In genomic region chrX:109281478-109282275, GRCh38 we compare ENCODE assay signal across 10 cellular contexts.
DNase-seq lines count a peak whose midpoint lies in the region; ATAC-seq and TF ChIP-seq lines count a peak whose summit lies in the region.
"Had no signal": no experiment of that assay in that cellular context is flagged by ENCODE, and none has a peak within 500 bp of the region (broad histone marks: within the 10 kb centered on the region; RNA-seq: fewer than 3 reads in every experiment).

No MANE protein-coding gene starts in this region.

- no peak for TF ChIP-seq CTCF in progenitor cell of endocrine pancreas (IDR thresholded peaks at IDR 0.05; ENCODE audit: unreplicated experiment)
- no peak for TF ChIP-seq CTCF in GM10266 (IDR thresholded peaks at IDR 0.05; ENCODE audit: control insufficient read depth, insufficient read depth, low read depth, missing control alignments)

- in situ Hi-C loops in G401 (cut with HindIII; ENCODE audit: low sequenced_read_pairs), result no loop called here

- peaks cover 7% of the 10 kb centered on the region for H3K9me3 Mint-ChIP-seq in progenitor cell of endocrine pancreas (ENCODE audit: low read depth)
- no peaks in the 10 kb centered on the region for H3K9me3 Mint-ChIP-seq in activated CD4-positive, alpha-beta T cell treated with anti-CD3 and anti-CD28 coated beads, Interleukin-2, amount 10 ng/mL, durations not matched to agents 24 days and 14 days

- intact Hi-C loops in activated CD4-positive, alpha-beta T cell treated with anti-CD3 and anti-CD28 coated beads, Interleukin-2, amount 10 ng/mL, durations not matched to agents 24 days and 14 days (cut with micrococcal nuclease), result no loop called here

- ATAC-seq in GM19351 (IDR thresholded peaks at IDR 0.05; ENCODE audit: unreplicated experiment), result peak; percentile 71
- peak; percentile 80 for ATAC-seq in HG02885 (IDR thresholded peaks at IDR 0.05; ENCODE audit: poor library complexity, unreplicated experiment)

- no peak overlapping the region for H3K4me3 Mint-ChIP-seq in progenitor cell of endocrine pancreas (ENCODE audit: low read depth)
- no peak overlapping the region for H3K4me3 Mint-ChIP-seq in activated CD4-positive, alpha-beta T cell treated with anti-CD3 and anti-CD28 coated beads, Interleukin-2, amount 10 ng/mL, durations not matched to agents 24 days and 14 days
- H3K4me3 Mint-ChIP-seq: naive B cell had no signal

- no peaks in the 10 kb centered on the region for H3K36me3 Mint-ChIP-seq in progenitor cell of endocrine pancreas (ENCODE audit: insufficient read depth)
- H3K36me3 Mint-ChIP-seq in activated CD4-positive, alpha-beta T cell treated with anti-CD3 and anti-CD28 coated beads, Interleukin-2, amount 10 ng/mL, durations not matched to agents 24 days and 14 days (ENCODE audit: low read depth), result no peaks in the 10 kb centered on the region
- H3K36me3 Mint-ChIP-seq: naive B cell had no signal

- DNase-seq in OCI-M1 (lab: John Stamatoyannopoulos, UW), result peak; percentile 69
- no peak for DNase-seq in progenitor cell of endocrine pancreas (ENCODE audit: low spot score, unreplicated experiment)
- no peak for DNase-seq in SIG-M5 treated with dmso at 0.1 percent for 504 hours (lab: John Stamatoyannopoulos, UW; ENCODE audit: unreplicated experiment)
- no peak for DNase-seq in G401 (ENCODE audit: low spot score)
- no peak for DNase-seq in activated CD4-positive, alpha-beta T cell treated with anti-CD3 and anti-CD28 coated beads, Interleukin-2, amount 10 ng/mL, durations not matched to agents 24 days and 14 days
- no peak for DNase-seq in GM10266 (ENCODE audit: extremely low spot score)
- DNase-seq: naive B cell, NCI-H2029 had no signal

- H3K27ac Mint-ChIP-seq in progenitor cell of endocrine pancreas, result peak overlapping the region; percentile 27
- no peak overlapping the region for H3K27ac Mint-ChIP-seq in activated CD4-positive, alpha-beta T cell treated with anti-CD3 and anti-CD28 coated beads, Interleukin-2, amount 10 ng/mL, durations not matched to agents 24 days and 14 days
- H3K27ac Mint-ChIP-seq: naive B cell had no signal

- peaks cover 18% of the 10 kb centered on the region for H3K4me1 Mint-ChIP-seq in progenitor cell of endocrine pancreas (ENCODE audit: low read depth)
- H3K4me1 Mint-ChIP-seq in activated CD4-positive, alpha-beta T cell treated with anti-CD3 and anti-CD28 coated beads, Interleukin-2, amount 10 ng/mL, durations not matched to agents 24 days and 14 days, result no peaks in the 10 kb centered on the region
- H3K4me1 Mint-ChIP-seq: naive B cell had no signal

- no peaks in the 10 kb centered on the region for H3K27me3 Mint-ChIP-seq in progenitor cell of endocrine pancreas
- H3K27me3 Mint-ChIP-seq in activated CD4-positive, alpha-beta T cell treated with anti-CD3 and anti-CD28 coated beads, Interleukin-2, amount 10 ng/mL, durations not matched to agents 24 days and 14 days, result no peaks in the 10 kb centered on the region
- H3K27me3 Mint-ChIP-seq: naive B cell had no signal
